Comparison of ENCODE assay signal across 25 cellular contexts in genomic region chr10:131910663-131911314, GRCh38. TPM values are rescaled to one million over a fixed set of nuclear protein-coding genes. Genes with fewer than 3 reads are reported as not detected.
DNase-seq lines count a peak whose midpoint lies in the region; ATAC-seq and TF ChIP-seq lines count a peak whose summit lies in the region.
"Had no signal": no experiment of that assay in that cellular context is flagged by ENCODE, and none has a peak within 500 bp of the region (broad histone marks: within the 10 kb centered on the region; RNA-seq: fewer than 3 reads in every experiment).

No MANE protein-coding gene starts in this region.

- H3K27me3 ChIP-seq in mesenchymal stem cell (ENCODE audit: control insufficient read depth in 1 of 2, insufficient read depth in 1 of 2, low read length in 2 of 2), result no peaks in the 10 kb centered on the region
- no peaks in the 10 kb centered on the region for H3K27me3 ChIP-seq in skeletal muscle satellite cell (ENCODE audit: control insufficient read depth, insufficient read depth, low read length)
- H3K27me3 ChIP-seq in esophagus squamous epithelium, result no peaks in the 10 kb centered on the region
- H3K27me3 ChIP-seq: BLaER1 treated with 17β-estradiol and CSF1 and Interleukin-3, amounts not matched to agents 10 nM and 100 nM; MG63 had no signal

- H3K27me3 Mint-ChIP-seq in activated naive CD8-positive, alpha-beta T cell, result no peaks in the 10 kb centered on the region
- no peaks in the 10 kb centered on the region for H3K27me3 Mint-ChIP-seq in activated naive CD8-positive, alpha-beta T cell treated with anti-CD3 and anti-CD28 coated beads, Interleukin-2, amount 50 U/mL, for 24 hours
- H3K27me3 Mint-ChIP-seq: IgD-negative memory B cell had no signal

- H3K27ac Mint-ChIP-seq in activated naive CD8-positive, alpha-beta T cell, result peak overlapping the region; percentile 41
- H3K27ac Mint-ChIP-seq in activated naive CD8-positive, alpha-beta T cell treated with anti-CD3 and anti-CD28 coated beads, Interleukin-2, amount 50 U/mL, for 24 hours, result no peak overlapping the region
- H3K27ac Mint-ChIP-seq: GM23338, IgD-negative memory B cell had no signal

- H2BK5ac ChIP-seq in mesenchymal stem cell (ENCODE audit: low read depth, low read length, poor library complexity, severe bottlenecking), result no peak overlapping the region

- DNase-seq in activated naive CD8-positive, alpha-beta T cell treated with anti-CD3 and anti-CD28 coated beads, Interleukin-2, amount 50 U/mL, for 24 hours, result no peak
- no peak for DNase-seq in RWPE1 (ENCODE audit: low spot score)
- DNase-seq in mesenchymal stem cell, result no peak
- no peak for DNase-seq in cerebellum (ENCODE audit: low spot score)
- no peak for DNase-seq in esophagus squamous epithelium (lab: John Stamatoyannopoulos, UW)
- DNase-seq: COR-L47, DMS 273 treated with DMSO at 0.1 percent for 48 hours, GDM1, HCEC 1CT, Kasumi-1, MG63, NCI-H1048, NCI-H1436, NCI-H1930, NCI-H226, NCI-H524, NCI-H82, PC-3, RPMI8226 had no signal

- peak overlapping the region; percentile 55 for H4K8ac ChIP-seq in mesenchymal stem cell (ENCODE audit: low read length)

- no peak for TF ChIP-seq POLR2A in esophagus squamous epithelium (IDR thresholded peaks at IDR 0.05)

- intact Hi-C loops in esophagus squamous epithelium (cut with DNase I), result no loop called here

- H3K4me1 Mint-ChIP-seq in activated naive CD8-positive, alpha-beta T cell (ENCODE audit: low read depth), result peaks cover 81% of the 10 kb centered on the region
- H3K4me1 Mint-ChIP-seq in activated naive CD8-positive, alpha-beta T cell treated with anti-CD3 and anti-CD28 coated beads, Interleukin-2, amount 50 U/mL, for 24 hours, result peaks cover 74% of the 10 kb centered on the region

- H3K36me3 Mint-ChIP-seq in activated naive CD8-positive, alpha-beta T cell, result peaks cover 11% of the 10 kb centered on the region
- peaks cover 51% of the 10 kb centered on the region for H3K36me3 Mint-ChIP-seq in activated naive CD8-positive, alpha-beta T cell treated with anti-CD3 and anti-CD28 coated beads, Interleukin-2, amount 50 U/mL, for 24 hours (ENCODE audit: low read depth)

- H3K9ac ChIP-seq in mesenchymal stem cell (ENCODE audit: low read length) (no peak overlapping the region), skeletal muscle satellite cell (ENCODE audit: low read depth, low read length) (no peak overlapping the region)
- H3K9ac ChIP-seq: BLaER1 treated with 17β-estradiol and CSF1 and Interleukin-3, amounts not matched to agents 10 nM and 100 nM had no signal

- H3K4me3 ChIP-seq in mesenchymal stem cell (ENCODE audit: insufficient read depth in 1 of 2, low read depth in 1 of 2, low read length in 2 of 2) (no peak overlapping the region), skeletal muscle satellite cell (ENCODE audit: low read length) (no peak overlapping the region), esophagus squamous epithelium (no peak overlapping the region)
- H3K4me3 ChIP-seq: BLaER1 treated with 17β-estradiol and CSF1 and Interleukin-3, amounts not matched to agents 10 nM and 100 nM; GM23338; MG63 had no signal

- no peak overlapping the region for H2BK120ac ChIP-seq in mesenchymal stem cell (ENCODE audit: low read depth, low read length)

- H3K4ac ChIP-seq in mesenchymal stem cell (ENCODE audit: low read depth in 1 of 2, low read length in 2 of 2), result no peak overlapping the region

- CTCF ChIA-PET in RWPE1 (lab: Yijun Ruan, JAX), result no interaction called here

- H3K4me1 ChIP-seq in mesenchymal stem cell (ENCODE audit: control insufficient read depth, insufficient read depth, low read depth, low read length) (peaks cover 14% of the 10 kb centered on the region), skeletal muscle satellite cell (ENCODE audit: control insufficient read depth, insufficient read depth, low read length) (peaks cover 11% of the 10 kb centered on the region), esophagus squamous epithelium (peaks cover 0 to 60% (median 3%) of the 10 kb centered on the region in 3 donors)

- no peak overlapping the region for H2AFZ ChIP-seq in mesenchymal stem cell (ENCODE audit: low read depth, low read length)
- H2AFZ ChIP-seq: GM23338 had no signal

- H3K36me3 ChIP-seq in mesenchymal stem cell (ENCODE audit: control insufficient read depth in 1 of 2, insufficient read depth in 2 of 2, low read depth in 1 of 2, low read length in 2 of 2) (peaks cover 27 to 38% of the 10 kb centered on the region in 2 experiments), skeletal muscle satellite cell (ENCODE audit: insufficient read depth, low read length) (peaks cover 38% of the 10 kb centered on the region), esophagus squamous epithelium (peaks cover 0 to 58% (median 0%) of the 10 kb centered on the region in 3 donors)

- H3K9me3 ChIP-seq in mesenchymal stem cell (ENCODE audit: control insufficient read depth, low read length), result no peaks in the 10 kb centered on the region
- H3K9me3 ChIP-seq in skeletal muscle satellite cell (replicated peaks; ENCODE audit: low read length), result no peaks in the 10 kb centered on the region
- no peaks in the 10 kb centered on the region for H3K9me3 ChIP-seq in esophagus squamous epithelium
- H3K9me3 ChIP-seq: MG63 had no signal

- POLR2A ChIA-PET in RWPE1 (lab: Yijun Ruan, JAX; ENCODE audit: low non-redundant PET), result no interaction called here

- no peak overlapping the region for H4K91ac ChIP-seq in mesenchymal stem cell (ENCODE audit: low read length)

- WGBS in mesenchymal stem cell, result 87% methylated on average over 15 of the region's 15 CpGs
- 90 to 91% methylated on average over 12 to 13 of the region's 15 CpGs for WGBS in esophagus squamous epithelium, 2 donors

- H3K14ac ChIP-seq in mesenchymal stem cell (ENCODE audit: low read length in 2 of 2), result no peak overlapping the region

- TF ChIP-seq CTCF in RWPE1 (conservative IDR thresholded peaks at IDR 0.05; ENCODE audit: low read depth), result no peak
- no peak for TF ChIP-seq CTCF in esophagus squamous epithelium (IDR thresholded peaks at IDR 0.05)

- H3K4me2 ChIP-seq in mesenchymal stem cell (ENCODE audit: low read length, poor library complexity, severe bottlenecking), result no peak overlapping the region
- H3K4me2 ChIP-seq in skeletal muscle satellite cell (ENCODE audit: low read length), result peak overlapping the region; percentile 58
- H3K4me2 ChIP-seq: GM23338 had no signal

- H3K79me1 ChIP-seq in mesenchymal stem cell (replicated peaks; ENCODE audit: low read length, poor library complexity, severe bottlenecking), result peaks cover 5% of the 10 kb centered on the region

- no peak overlapping the region for H2BK15ac ChIP-seq in mesenchymal stem cell (ENCODE audit: low read depth, poor library complexity, severe bottlenecking)

- H3K23ac ChIP-seq in mesenchymal stem cell (ENCODE audit: low read length in 2 of 2), result no peak overlapping the region

- H3K18ac ChIP-seq in mesenchymal stem cell (ENCODE audit: low read depth in 1 of 2, low read length in 2 of 2), result no peak overlapping the region

- H3K27ac ChIP-seq in RWPE1 (peak overlapping the region; percentile 25), mesenchymal stem cell (ENCODE audit: low read length, poor library complexity, severe bottlenecking) (no peak overlapping the region), esophagus squamous epithelium (peak overlapping the region in 1 of 4 donors; percentile 1)
- H3K27ac ChIP-seq: BLaER1 treated with 17β-estradiol and CSF1 and Interleukin-3, amounts not matched to agents 10 nM and 100 nM had no signal

- no peak overlapping the region for H2BK12ac ChIP-seq in mesenchymal stem cell (ENCODE audit: low read length in 2 of 2)

- H3K9me3 Mint-ChIP-seq in activated naive CD8-positive, alpha-beta T cell (ENCODE audit: low read depth), result no peaks in the 10 kb centered on the region
- H3K9me3 Mint-ChIP-seq in activated naive CD8-positive, alpha-beta T cell treated with anti-CD3 and anti-CD28 coated beads, Interleukin-2, amount 50 U/mL, for 24 hours, result no peaks in the 10 kb centered on the region
- H3K9me3 Mint-ChIP-seq: GM23338 had no signal

- no peak overlapping the region for H2AK5ac ChIP-seq in mesenchymal stem cell (ENCODE audit: low read length, severe bottlenecking)

- H3K4me3 Mint-ChIP-seq in activated naive CD8-positive, alpha-beta T cell, result no peak overlapping the region
- no peak overlapping the region for H3K4me3 Mint-ChIP-seq in activated naive CD8-positive, alpha-beta T cell treated with anti-CD3 and anti-CD28 coated beads, Interleukin-2, amount 50 U/mL, for 24 hours
- H3K4me3 Mint-ChIP-seq: GM23338, IgD-negative memory B cell had no signal

- no peak for ATAC-seq in activated naive CD8-positive, alpha-beta T cell treated with anti-CD3 and anti-CD28 coated beads, Interleukin-2, amount 50 U/mL, for 24 hours
- no peak for ATAC-seq in GM21526 (IDR thresholded peaks at IDR 0.05; ENCODE audit: low FRiP score, unreplicated experiment)
- ATAC-seq: GM23338, PC-3 had no signal

RNA-seq across cellular contexts. Expression of gene PPP2R2D, which starts 10.0 kb away (rescaled TPM):
- 29.1 TPM for polyA plus RNA-seq in mesenchymal stem cell (2013, experiment 1 of 2)
- 31.7 TPM for polyA plus RNA-seq in mesenchymal stem cell (2013, experiment 2 of 2)
- total RNA-seq in skeletal muscle satellite cell (2012; rRNA removed), result 21.8 and 22.5 TPM in 2 replicates
- total RNA-seq in cerebellum (51.1 TPM), esophagus squamous epithelium (10 to 100 TPM; 18.6 to 27.5 (median 22.1) TPM)
